ENCODE assay signal across 29 cellular contexts in genomic region chr19:33699754-33700407, GRCh38.
"Had no signal": no experiment of that assay in that cellular context is flagged by ENCODE, and none has a peak within 500 bp of the region (broad histone marks: within the 10 kb centered on the region; RNA-seq: fewer than 3 reads in every experiment).

No MANE protein-coding gene starts in this region.

- ATAC-seq: activated T-cell treated with anti-CD3 and anti-CD28 coated beads, Interleukin-2, amount 50 U/mL, for 72 hours; gastroesophageal sphincter; left colon; naive thymus-derived CD8-positive, alpha-beta T cell; sciatic nerve; stimulated activated memory B cell treated with anti-CD40 and anti-IgM and Interleukin-4, amounts not matched to agents 10 μg/mL and 1 μg/mL and 100 μg/mL, for 72 hours; stimulated activated naive CD8-positive, alpha-beta T cell treated with anti-CD3 and anti-CD28 coated beads, Interleukin-15, amount 100 ng/mL, for 72 hours had no signal

- H3K4me3 ChIP-seq: adrenal gland, gastroesophageal sphincter, neural progenitor cell, thyroid gland, upper lobe of left lung had no signal

- H3K27me3 Mint-ChIP-seq: activated naive CD8-positive, alpha-beta T cell treated with anti-CD3 and anti-CD28 coated beads for 36 hours had no signal

- H3K27ac ChIP-seq: adrenal gland, brain microvascular endothelial cell, gastroesophageal sphincter, neural progenitor cell, thyroid gland, upper lobe of left lung had no signal

- H3K36me3 ChIP-seq: adrenal gland, brain microvascular endothelial cell, gastroesophageal sphincter, neural progenitor cell, thyroid gland, upper lobe of left lung had no signal

- H3K4me2 ChIP-seq: neural progenitor cell had no signal

- H3K27ac Mint-ChIP-seq: activated naive CD4-positive, alpha-beta T cell treated with anti-CD3 and anti-CD28 coated beads for 36 hours; activated naive CD8-positive, alpha-beta T cell treated with anti-CD3 and anti-CD28 coated beads for 36 hours; activated T-cell treated with anti-CD3 and anti-CD28 coated beads, Interleukin-2, amount 50 U/mL, for 72 hours; naive thymus-derived CD8-positive, alpha-beta T cell; neural progenitor cell; progenitor cell of endocrine pancreas; stimulated activated memory B cell treated with anti-CD40 and anti-IgM and Interleukin-4, amounts not matched to agents 10 μg/mL and 1 μg/mL and 100 μg/mL, for 72 hours; stimulated activated naive CD8-positive, alpha-beta T cell treated with anti-CD3 and anti-CD28 coated beads, Interleukin-15, amount 100 ng/mL, for 72 hours; T-helper 2 cell treated with Interferon-gamma antibody and Interleukin-4, amounts not matched to agents 5 μg/mL and 100 μg/mL, for 36 hours had no signal

- H3K36me3 Mint-ChIP-seq: activated naive CD8-positive, alpha-beta T cell treated with anti-CD3 and anti-CD28 coated beads for 36 hours; naive thymus-derived CD8-positive, alpha-beta T cell; neural progenitor cell; stimulated activated memory B cell treated with anti-CD40 and anti-IgM and Interleukin-4, amounts not matched to agents 10 μg/mL and 1 μg/mL and 100 μg/mL, for 72 hours had no signal

- H3K4me1 ChIP-seq: adrenal gland, gastroesophageal sphincter, neural progenitor cell, thyroid gland, upper lobe of left lung had no signal

- H3K9me3 Mint-ChIP-seq: activated naive CD4-positive, alpha-beta T cell treated with anti-CD3 and anti-CD28 coated beads for 36 hours; activated naive CD8-positive, alpha-beta T cell treated with anti-CD3 and anti-CD28 coated beads for 36 hours; activated T-cell treated with anti-CD3 and anti-CD28 coated beads, Interleukin-2, amount 50 U/mL, for 72 hours; neural progenitor cell; stimulated activated memory B cell treated with anti-CD40 and anti-IgM and Interleukin-4, amounts not matched to agents 10 μg/mL and 1 μg/mL and 100 μg/mL, for 72 hours; stimulated activated naive CD8-positive, alpha-beta T cell treated with anti-CD3 and anti-CD28 coated beads, Interleukin-15, amount 100 ng/mL, for 72 hours; T-helper 2 cell treated with Interferon-gamma antibody and Interleukin-4, amounts not matched to agents 5 μg/mL and 100 μg/mL, for 36 hours had no signal

- H3K4me3 Mint-ChIP-seq: activated naive CD4-positive, alpha-beta T cell treated with anti-CD3 and anti-CD28 coated beads for 36 hours; activated naive CD8-positive, alpha-beta T cell treated with anti-CD3 and anti-CD28 coated beads for 36 hours; activated T-cell treated with anti-CD3 and anti-CD28 coated beads, Interleukin-2, amount 50 U/mL, for 72 hours; naive thymus-derived CD8-positive, alpha-beta T cell; neural progenitor cell; stimulated activated memory B cell treated with anti-CD40 and anti-IgM and Interleukin-4, amounts not matched to agents 10 μg/mL and 1 μg/mL and 100 μg/mL, for 72 hours; stimulated activated naive CD8-positive, alpha-beta T cell treated with anti-CD3 and anti-CD28 coated beads, Interleukin-15, amount 100 ng/mL, for 72 hours; T-helper 2 cell treated with Interferon-gamma antibody and Interleukin-4, amounts not matched to agents 5 μg/mL and 100 μg/mL, for 36 hours had no signal

- H3K27me3 ChIP-seq: adrenal gland, brain microvascular endothelial cell, neural progenitor cell, thyroid gland, upper lobe of left lung had no signal

- H3K9me3 ChIP-seq: adrenal gland, thyroid gland, upper lobe of left lung had no signal

- H3K4me1 Mint-ChIP-seq: activated naive CD8-positive, alpha-beta T cell treated with anti-CD3 and anti-CD28 coated beads for 36 hours; naive thymus-derived CD8-positive, alpha-beta T cell; neural progenitor cell; stimulated activated memory B cell treated with anti-CD40 and anti-IgM and Interleukin-4, amounts not matched to agents 10 μg/mL and 1 μg/mL and 100 μg/mL, for 72 hours; stimulated activated naive CD8-positive, alpha-beta T cell treated with anti-CD3 and anti-CD28 coated beads, Interleukin-15, amount 100 ng/mL, for 72 hours had no signal

- DNase-seq: activated CD4-positive, alpha-beta T cell treated with anti-CD3 and anti-CD28 coated beads for 4 hours; activated CD4-positive, alpha-beta T cell treated with anti-CD3 and anti-CD28 coated beads, Interleukin-2, amount 50 U/mL, for 4 hours; activated CD4-positive, CD25-positive, alpha-beta regulatory T cell; activated naive CD4-positive, alpha-beta T cell treated with anti-CD3 and anti-CD28 coated beads for 36 hours; activated naive CD8-positive, alpha-beta T cell treated with anti-CD3 and anti-CD28 coated beads for 36 hours; activated T-cell treated with anti-CD3 and anti-CD28 coated beads for 4 hours; activated T-cell treated with anti-CD3 and anti-CD28 coated beads, Interleukin-2, amount 50 U/mL, for 72 hours; adrenal gland; brain microvascular endothelial cell; cortex of kidney; hippocampal formation; left colon; mammary epithelial cell; small intestine; stimulated activated CD4-positive, alpha-beta T cell treated with anti-CD3 and anti-CD28 coated beads, Interleukin-1b, Interleukin-23, amount 100 ng/mL, for 48 hours; stimulated activated CD4-positive, alpha-beta T cell treated with anti-CD3 and anti-CD28 coated beads, Interleukin-4, amount 100 ng/mL, for 4 hours; stimulated activated CD8-positive, alpha-beta memory T cell treated with anti-CD3 and anti-CD28 coated beads, Interleukin-4, amount 100 ng/mL, for 48 hours; stimulated activated naive CD8-positive, alpha-beta T cell treated with anti-CD3 and anti-CD28 coated beads, Interleukin-15, amount 100 ng/mL, for 72 hours; substantia nigra; T-helper 1 cell; thyroid gland had no signal

- H2AFZ ChIP-seq: neural progenitor cell had no signal

- H3K9ac ChIP-seq: neural progenitor cell had no signal
